In the genomic region with DNA sequence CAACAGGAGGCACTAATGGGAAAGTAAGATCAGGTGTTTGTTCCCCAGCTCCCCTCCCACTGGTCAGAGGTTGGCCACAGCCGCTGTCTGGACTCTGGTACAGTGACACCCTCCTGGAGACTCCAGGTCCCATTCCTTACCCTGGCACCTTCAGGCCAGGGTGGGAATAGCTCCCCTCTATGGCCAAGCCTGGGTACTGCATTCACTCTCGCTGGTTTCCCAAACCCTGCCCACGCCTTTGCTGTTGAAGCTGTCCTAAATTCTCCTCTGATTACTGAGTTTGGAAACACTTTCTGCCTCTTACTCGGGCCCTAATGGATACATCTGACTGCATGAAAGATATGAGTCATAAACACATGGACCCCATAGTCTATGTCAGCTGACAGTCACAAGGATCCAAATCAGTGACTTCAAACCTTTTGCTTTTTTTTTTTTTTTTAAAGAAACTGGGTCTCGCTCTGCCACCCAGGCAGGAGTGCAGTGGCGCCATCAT, we compare ENCODE assay signal across 10 cellular contexts. TPM values are rescaled to one million over a fixed set of nuclear protein-coding genes. Genes with fewer than 3 reads are reported as not detected.
DNase-seq lines count a peak whose midpoint lies in the region; ATAC-seq, FAIRE-seq and TF ChIP-seq lines count a peak whose summit lies in the region.
"Had no signal": no experiment of that assay in that cellular context is flagged by ENCODE, and none has a peak within 500 bp of the region (broad histone marks: within the 10 kb centered on the region; RNA-seq: fewer than 3 reads in every experiment).

No MANE protein-coding gene starts in this region.

- no peaks in the 10 kb centered on the region for H3K79me2 ChIP-seq in ACC112 (ENCODE audit: control insufficient read depth, insufficient read depth, low read length, unreplicated experiment)

- ATAC-seq in pancreas = no peak
- no peak for ATAC-seq in GM18519 (IDR thresholded peaks at IDR 0.05; ENCODE audit: low FRiP score, unreplicated experiment)

- H3K27me3 ChIP-seq in ACC112 (ENCODE audit: insufficient read depth, low read length) (peaks cover 14% of the 10 kb centered on the region), pancreas (no peaks in the 10 kb centered on the region)

- DNase-seq in GM10248 (ENCODE audit: extremely low spot score) (no peak), RKO (ENCODE audit: low spot score) (peak; percentile 43), iPS DF 19.7 (ENCODE audit: low read depth, low spot score) (peak; percentile 64), amniotic stem cell (lab: John Stamatoyannopoulos, UW) (no peak), pancreas (no peak), NCI-H510A (lab: John Stamatoyannopoulos, UW) (no peak)
- DNase-seq: NCI-H1092 had no signal

- H3K4me1 ChIP-seq in ACC112 (ENCODE audit: control insufficient read depth, insufficient read depth, low read length, unreplicated experiment) = peaks cover 22% of the 10 kb centered on the region
- H3K4me1 ChIP-seq in pancreas = no peaks in the 10 kb centered on the region

- POLR2A ChIA-PET in GM10248 (lab: Yijun Ruan, JAX) = no interaction called here

- WGBS in pancreas, 2 donors = 52 to 56% methylated on average over 6 of the region's 6 CpGs

- no peak for FAIRE-seq in pancreas (lab: Jason Lieb, UNC)

- H3K36me3 ChIP-seq in ACC112 (ENCODE audit: insufficient read depth, low read length) (no peaks in the 10 kb centered on the region), pancreas (no peaks in the 10 kb centered on the region)

- H3K27ac ChIP-seq in ACC112 (ENCODE audit: low read depth, low read length) (peak overlapping the region; percentile 5; the same call in 1 of the 2 replicates), pancreas (no peak overlapping the region)

- H3K4me3 ChIP-seq in ACC112 (ENCODE audit: low read depth, low read length) = no peak overlapping the region
- no peak overlapping the region for H3K4me3 ChIP-seq in pancreas

- CTCF ChIA-PET in GM10248 (lab: Yijun Ruan, JAX) = interaction anchor here (1.0 to 2.2 kb wide), 14 partner anchors 8 to 157 kb away, joined by 3 to 10 read pairs (median 4); partner anchors contain the start of gene HRK

- H3K9me3 ChIP-seq in pancreas = no peaks in the 10 kb centered on the region

- TF ChIP-seq CTCF in GM10248 (IDR thresholded peaks at IDR 0.05; ENCODE audit: control extremely low read depth, extremely low read depth, low read depth, missing control alignments) (peak; percentile 37), pancreas (IDR thresholded peaks at IDR 0.05) (no peak)

- intact Hi-C loops in pancreas (cut with DNase I) = no loop called here

- no peak overlapping the region for H2AFZ ChIP-seq in ACC112 (ENCODE audit: low read length, unreplicated experiment)

RNA-seq across cellular contexts. Expression of gene HRK, which starts 17.9 kb away (rescaled TPM):
- under 1 TPM in 3 of 6 donors, not detected in 3; 0.04 to 0.16 (median 0.16) TPM for total RNA-seq in pancreas
- under 1 TPM in 1 of 2 donors, not detected in 1; 0.05 TPM for polyA plus RNA-seq in pancreas
- total RNA-seq: lung microvascular endothelial cell had no signal

RNA-seq across cellular contexts. Expression of gene FBXW8, which starts 47.4 kb away (rescaled TPM):
- 1 to 10 TPM; 8.0 to 9.6 (median 8.6) TPM for total RNA-seq in pancreas
- polyA plus RNA-seq in pancreas = 1 to 10 TPM; 3.6 to 4.9 TPM

Comparison
In these comparisons a context has a peak if more than half of its experiments do, and no peak if none do; other contexts are left out.
1. DNase-seq: peak in RKO (single experiment) and iPS DF 19.7 (single experiment); none in GM10248 (single experiment), amniotic stem cell (single experiment), pancreas (0 of 6) and NCI-H510A (single experiment).